Comparison of ENCODE assay signal across 13 cellular contexts in genomic region chr14:32980178-32980886, GRCh38. TPM values are rescaled to one million over a fixed set of nuclear protein-coding genes. Genes with fewer than 3 reads are reported as not detected.
"Had no signal": no experiment of that assay in that cellular context is flagged by ENCODE, and none has a peak within 500 bp of the region (broad histone marks: within the 10 kb centered on the region; RNA-seq: fewer than 3 reads in every experiment).

No MANE protein-coding gene starts in this region.

- H2AFZ ChIP-seq: neural progenitor cell had no signal

- H3K4me2 ChIP-seq: neural progenitor cell had no signal

- H3K4me3 ChIP-seq: adrenal gland, heart right ventricle, lung, neural progenitor cell, upper lobe of right lung had no signal

- H3K9me3 ChIP-seq: adrenal gland, heart right ventricle, upper lobe of right lung had no signal

- H3K36me3 ChIP-seq: adrenal gland, heart right ventricle, neural progenitor cell, upper lobe of right lung had no signal

- DNase-seq: activated B cell treated with CpG ODN at 0.5 μM for 24 hours; activated CD4-positive, alpha-beta T cell treated with anti-CD3 and anti-CD28 coated beads for 48 hours; activated CD8-positive, alpha-beta T cell treated with anti-CD3 and anti-CD28 coated beads for 36 hours; activated effector memory CD4-positive, alpha-beta T cell treated with Interleukin-2 at 50 U/mL for 16 hours; activated T-cell treated with anti-CD3 and anti-CD28 coated beads, Interleukin-2, amount 50 U/mL, for 4 hours; adrenal gland; heart right ventricle; left colon; midbrain; upper lobe of right lung had no signal

- H3K27ac ChIP-seq: adrenal gland, epithelial cell of prostate, heart right ventricle, neural progenitor cell, upper lobe of right lung had no signal

- H3K4me1 ChIP-seq: adrenal gland, heart right ventricle, neural progenitor cell, upper lobe of right lung had no signal

RNA-seq across cellular contexts. Expression of gene NPAS3, which starts 41.7 kb away (rescaled TPM):
- total RNA-seq: activated B cell treated with CpG ODN at 0.5 μM for 24 hours; activated CD8-positive, alpha-beta T cell treated with anti-CD3 and anti-CD28 coated beads for 36 hours had no signal
